8 cellular contexts compared by ENCODE assay signal in genomic region chr2:171319164-171319810, GRCh38.
A peak's percentile ranks its signal among the peaks of the same experiment; 100 is the strongest.
DNase-seq lines count a peak whose midpoint lies in the region; ATAC-seq and TF ChIP-seq lines count a peak whose summit lies in the region.

No MANE protein-coding gene starts in this region.

- in situ Hi-C loops in transverse colon (cut with MboI; ENCODE audit: low pct_ligation_motif_present in 1 of 4, low pct_unique_long_range_greater_than_20kb in 1 of 4, low sequenced_read_pairs in 3 of 4): no loop called here

- H3K9me3 ChIP-seq in iPS-18a (ENCODE audit: control insufficient read depth, low read depth, low read length) (no peaks in the 10 kb centered on the region), transverse colon (no peaks in the 10 kb centered on the region), right atrium auricular region (no peaks in the 10 kb centered on the region)

- intact Hi-C loops in transverse colon (cut with DNase I; ENCODE audit: low total_unique reads): no loop called here
- intact Hi-C loops in Right ventricle myocardium inferior (cut with DNase I): no loop called here

- H3K4me3 ChIP-seq in iPS-18a (ENCODE audit: low read length): peak overlapping the region; percentile 14
- no peak overlapping the region for H3K4me3 ChIP-seq in transverse colon
- H3K4me3 ChIP-seq in right atrium auricular region: no peak overlapping the region

- H3K27me3 ChIP-seq in iPS-18a (ENCODE audit: control insufficient read depth, insufficient read depth, low read length) (no peaks in the 10 kb centered on the region), transverse colon (no peaks in the 10 kb centered on the region), right atrium auricular region (no peaks in the 10 kb centered on the region)

- H3K27ac ChIP-seq in iPS-18a (ENCODE audit: low read length): peak overlapping the region; percentile 62
- peak overlapping the region; percentile 18 to 64 (median 32) for H3K27ac ChIP-seq in transverse colon
- H3K27ac ChIP-seq in right atrium auricular region: no peak overlapping the region

- H3K4me1 ChIP-seq in iPS-18a (ENCODE audit: control insufficient read depth, low read depth, low read length) (peaks cover 75% of the 10 kb centered on the region), transverse colon (peaks cover 0 to 17% (median 7%) of the 10 kb centered on the region in 4 donors), right atrium auricular region (peaks cover 0 to 5% of the 10 kb centered on the region in 2 donors)

- TF ChIP-seq POLR2A in transverse colon (IDR thresholded peaks at IDR 0.05): no peak

- peak; percentile 12 for DNase-seq in activated gamma-delta T cell treated with anti-CD3 and anti-CD28 coated beads, Interleukin-2, amount 50 U/mL, for 16 hours (ENCODE audit: low read depth)
- no peak for DNase-seq in activated gamma-delta T cell treated with Interleukin-2 at 50 U/mL for 16 hours
- DNase-seq in activated T-cell treated with anti-CD3 and anti-CD28 coated beads for 48 hours (ENCODE audit: low read depth): peak; percentile 38
- DNase-seq in transverse colon: no peak
- no peak for DNase-seq in Right ventricle myocardium inferior (ENCODE audit: missing footprints)
- no peak for DNase-seq in right atrium auricular region (ENCODE audit: low spot score)

- H3K36me3 ChIP-seq in iPS-18a (ENCODE audit: control insufficient read depth, low read depth, low read length): no peaks in the 10 kb centered on the region
- no peaks in the 10 kb centered on the region for H3K36me3 ChIP-seq in transverse colon
- H3K36me3 ChIP-seq in right atrium auricular region: no peaks in the 10 kb centered on the region

- TF ChIP-seq CTCF in transverse colon (IDR thresholded peaks at IDR 0.05): no peak
- no peak for TF ChIP-seq CTCF in right atrium auricular region (IDR thresholded peaks at IDR 0.05)

- no peak for TF ChIP-seq EP300 in transverse colon (IDR thresholded peaks at IDR 0.05; ENCODE audit: low read depth)

- 67 to 73% methylated on average over 8 to 12 of the region's 12 CpGs for WGBS in transverse colon (ENCODE audit: low coverage in 1 of 2), 2 donors

- H3K9ac ChIP-seq in iPS-18a (ENCODE audit: low read length): peak overlapping the region; percentile 45

- peak; percentile 48 for ATAC-seq in HG03280 (IDR thresholded peaks at IDR 0.05; ENCODE audit: unreplicated experiment)
- no peak for ATAC-seq in Right ventricle myocardium inferior

Comparison
In these comparisons a context has a peak if more than half of its experiments do, and no peak if none do; other contexts are left out.
1. DNase-seq: peak in activated gamma-delta T cell treated with anti-CD3 and anti-CD28 coated beads, Interleukin-2, amount 50 U/mL, for 16 hours (single experiment) and activated T-cell treated with anti-CD3 and anti-CD28 coated beads for 48 hours (single experiment); none in activated gamma-delta T cell treated with Interleukin-2 at 50 U/mL for 16 hours (single experiment), transverse colon (single experiment), Right ventricle myocardium inferior (single experiment) and right atrium auricular region (single experiment).
2. H3K27ac ChIP-seq: peak in iPS-18a (single experiment) and transverse colon (4 of 4); none in right atrium auricular region (0 of 2).